9 cellular contexts compared by ENCODE assay signal in genomic region chr1:200969726-200970521, GRCh38. TPM values are rescaled to one million over a fixed set of nuclear protein-coding genes. Genes with fewer than 3 reads are reported as not detected.
DNase-seq lines count a peak whose midpoint lies in the region; ATAC-seq and TF ChIP-seq lines count a peak whose summit lies in the region.
"Had no signal": no experiment of that assay in that cellular context is flagged by ENCODE, and none has a peak within 500 bp of the region (broad histone marks: within the 10 kb centered on the region; RNA-seq: fewer than 3 reads in every experiment).

No MANE protein-coding gene starts in this region.

- no TSS peak for BruUV-seq in HCT116 (replicated peaks; lab: Mats Ljungman, UMichigan)

- H3K4me3 ChIP-seq in SK-N-SH (ENCODE audit: low read depth in 2 of 2, low read length in 1 of 2) = no peak overlapping the region
- no peak overlapping the region for H3K4me3 ChIP-seq in HCT116 (replicated peaks in 1 of 2; ENCODE audit: low read depth in 1 of 2, low read length in 2 of 2)
- no peak overlapping the region for H3K4me3 ChIP-seq in neural cell (ENCODE audit: low read length)
- no peak overlapping the region for H3K4me3 ChIP-seq in testis

- 81% methylated on average over 8 of the region's 9 CpGs for WGBS in SK-N-SH (ENCODE audit: low lambda C conversion rate)
- WGBS in testis, 2 donors = 91 to 92% methylated on average over 9 of the region's 9 CpGs

- TF ChIP-seq RAD21 in SK-N-SH (IDR thresholded peaks at IDR 0.05; ENCODE audit: low read length) = 0 out of 2 replicates have a peak, but pooled peaks have one; percentile 3
- TF ChIP-seq RAD21 in HCT116 (IDR thresholded peaks at IDR 0.05; ENCODE audit: low read depth) = peak; percentile 38; the same call in 1 of the 2 replicates
- no peak for TF ChIP-seq RAD21 in neural cell (conservative IDR thresholded peaks at IDR 0.05)

- H3K9me2 ChIP-seq in SK-N-SH (no peaks in the 10 kb centered on the region), HCT116 (ENCODE audit: insufficient read depth) (no peaks in the 10 kb centered on the region), neural cell (ENCODE audit: insufficient read depth, low read length) (no peaks in the 10 kb centered on the region)

- no peak for TF ChIP-seq CTCF in SK-N-SH (IDR thresholded peaks at IDR 0.05)
- peak in 2 of 3 experiments; percentile 8 to 28; a peak in 1 of 6 replicates for TF ChIP-seq CTCF in HCT116 (IDR thresholded peaks at IDR 0.05 in 2 of 3, conservative IDR thresholded peaks at IDR 0.05 in 1 of 3; ENCODE audit: borderline replicate concordance in 1 of 3, insufficient read depth in 1 of 3, low read depth in 2 of 3, low read length in 2 of 3)
- TF ChIP-seq CTCF in neural cell (IDR thresholded peaks at IDR 0.05; ENCODE audit: poor library complexity, severe bottlenecking) = no peak
- TF ChIP-seq CTCF in testis (IDR thresholded peaks at IDR 0.05) = no peak

- intact Hi-C loops in HCT116 (cut with micrococcal nuclease) (loop anchor here (10.0 kb wide), 1 partner anchor 255 kb away; no protein-coding TSS in a partner anchor), testis (cut with DNase I; ENCODE audit: low total_unique reads) (loop anchor here (10.0 kb wide), 1 partner anchor 145 kb away; the partner anchor contains the start of gene CACNA1S)

- H3K4me2 ChIP-seq in SK-N-SH = no peak overlapping the region
- no peak overlapping the region for H3K4me2 ChIP-seq in HCT116 (ENCODE audit: low read length)
- no peak overlapping the region for H3K4me2 ChIP-seq in neural cell (ENCODE audit: low read length)

- CTCF ChIA-PET in SK-N-SH (lab: Yijun Ruan, JAX) = interaction anchor here (3.0 to 9.6 kb wide), 6 partner anchors 12 to 105 kb away, joined by 10 to 277 read pairs (median 49); partner anchors contain the start of gene KIF21B
- CTCF ChIA-PET in HCT116 (lab: Charles Lee) = interaction anchor here (3.2 to 3.3 kb wide), 2 partner anchors 75 to 348 kb away, joined by 16 to 17 read pairs; no protein-coding TSS in a partner anchor

- no peaks in the 10 kb centered on the region for H3K27me3 ChIP-seq in SK-N-SH (ENCODE audit: insufficient read depth)
- no peaks in the 10 kb centered on the region for H3K27me3 ChIP-seq in HCT116 (ENCODE audit: insufficient read depth, low read length)
- no peaks in the 10 kb centered on the region for H3K27me3 ChIP-seq in neural cell (ENCODE audit: insufficient read depth, low read depth, low read length)
- H3K27me3 ChIP-seq in testis = no peaks in the 10 kb centered on the region

- RAD21 ChIA-PET in HCT116 (lab: Charles Lee; ENCODE audit: low non-redundant PET in 1 of 2, low total read pairs in 2 of 2, uncharacterized antibody in 2 of 2, unreplicated experiment in 2 of 2) = no interaction called here

- H3K36me3 ChIP-seq in SK-N-SH (replicated peaks in 1 of 2; ENCODE audit: control insufficient read depth in 1 of 2, insufficient read depth in 2 of 2, low read length in 1 of 2) = no peaks in the 10 kb centered on the region
- H3K36me3 ChIP-seq in HCT116 (ENCODE audit: control insufficient read depth in 1 of 2, insufficient read depth in 2 of 2, low read length in 2 of 2) = no peaks in the 10 kb centered on the region
- no peaks in the 10 kb centered on the region for H3K36me3 ChIP-seq in neural cell (ENCODE audit: insufficient read depth, low read length)
- H3K36me3 ChIP-seq in testis (ENCODE audit: low read depth, missing control alignments) = no peaks in the 10 kb centered on the region

- TF ChIP-seq EP300 in SK-N-SH (IDR thresholded peaks at IDR 0.05; ENCODE audit: borderline replicate concordance in 1 of 2, low read depth in 1 of 2, low read length in 1 of 2) (no peak), neural cell (conservative IDR thresholded peaks at IDR 0.05; ENCODE audit: poor library complexity, severe bottlenecking) (no peak)

- ATAC-seq in SK-N-SH treated with all-trans-retinoic acid at 6 μM for 48 hours = no peak
- peak; percentile 9; the same call in 1 of the 2 replicates for ATAC-seq in HCT116

- H3K79me2 ChIP-seq in SK-N-SH (ENCODE audit: insufficient read depth) (no peaks in the 10 kb centered on the region), HCT116 (ENCODE audit: insufficient read depth, low read length) (no peaks in the 10 kb centered on the region), neural cell (replicated peaks; ENCODE audit: insufficient read depth, low read length) (no peaks in the 10 kb centered on the region)

- H4K20me1 ChIP-seq in SK-N-SH (ENCODE audit: insufficient read depth) (no peaks in the 10 kb centered on the region), HCT116 (ENCODE audit: insufficient read depth) (no peaks in the 10 kb centered on the region), neural cell (ENCODE audit: insufficient read depth) (no peaks in the 10 kb centered on the region)

- H3K9ac ChIP-seq in SK-N-SH (no peak overlapping the region), HCT116 (ENCODE audit: low read length) (no peak overlapping the region), neural cell (ENCODE audit: low read length) (no peak overlapping the region)

- no peaks in the 10 kb centered on the region for H3K9me3 ChIP-seq in SK-N-SH
- H3K9me3 ChIP-seq in HCT116 (ENCODE audit: control insufficient read depth in 1 of 2, insufficient read depth in 1 of 2, low read depth in 1 of 2, low read length in 2 of 2) = no peaks in the 10 kb centered on the region
- H3K9me3 ChIP-seq in neural cell (ENCODE audit: low read length) = no peaks in the 10 kb centered on the region
- H3K9me3 ChIP-seq in testis = no peaks in the 10 kb centered on the region

- POLR2A ChIA-PET in SK-N-SH (lab: Yijun Ruan, JAX) (no interaction called here), HCT116 (lab: Charles Lee) (no interaction called here)

- H3K27ac ChIP-seq in SK-N-SH (ENCODE audit: low read depth in 2 of 2, low read length in 1 of 2) (no peak overlapping the region), HCT116 (ENCODE audit: low read depth, low read length) (no peak overlapping the region), neural cell (ENCODE audit: low read length) (no peak overlapping the region), testis (no peak overlapping the region)

- DNase-seq in SK-N-SH (no peak), HCT116 (ENCODE audit: low read depth, low spot score) (no peak), M059J (ENCODE audit: low read depth) (peak; percentile 13), midbrain (lab: John Stamatoyannopoulos, UW) (no peak), testis (no peak), HK-2 (ENCODE audit: unreplicated experiment) (no peak)
- DNase-seq: NCI-H1092 had no signal

- TF ChIP-seq POLR2A in HCT116 (IDR thresholded peaks at IDR 0.05; ENCODE audit: borderline replicate concordance, extremely low read depth, insufficient read depth, insufficient read length) (no peak), testis (IDR thresholded peaks at IDR 0.05) (no peak)

- H3F3A ChIP-seq in SK-N-SH (replicated peaks; ENCODE audit: insufficient read depth) (no peaks in the 10 kb centered on the region), neural cell (ENCODE audit: insufficient read depth, low read length, poor library complexity, severe bottlenecking) (no peaks in the 10 kb centered on the region)

- H3K4me1 ChIP-seq in SK-N-SH (ENCODE audit: control insufficient read depth in 1 of 2, insufficient read depth in 2 of 2, low read depth in 1 of 2, low read length in 1 of 2) (peaks cover 0 to 3% of the 10 kb centered on the region in 2 experiments; a peak in 1 of 4 replicates), HCT116 (ENCODE audit: control insufficient read depth in 1 of 2, insufficient read depth in 2 of 2, low read length in 2 of 2) (peaks cover 0 to 4% of the 10 kb centered on the region in 2 experiments; a peak in 2 of 4 replicates), testis (peaks cover 3% of the 10 kb centered on the region)

- no peak overlapping the region for H2AFZ ChIP-seq in SK-N-SH (ENCODE audit: low read depth)
- no peak overlapping the region for H2AFZ ChIP-seq in HCT116 (ENCODE audit: low read depth, low read length, poor library complexity, severe bottlenecking)
- H2AFZ ChIP-seq in neural cell (ENCODE audit: low read depth, low read length) = no peak overlapping the region

TF ChIP-seq in SK-N-SH treated with all-trans-retinoic acid at 6 μM for 48 hours, 23 proteins besides CTCF, POLR2A, EP300 and RAD21 (continues in another document):
- TF ChIP-seq OSR1 (CRISPR knock-in tag; IDR thresholded peaks at IDR 0.05) (no peak), ZFP3 (CRISPR knock-in tag; IDR thresholded peaks at IDR 0.05) (no peak), ISL1 (CRISPR knock-in tag; IDR thresholded peaks at IDR 0.05) (no peak), CSDC2 (CRISPR knock-in tag; IDR thresholded peaks at IDR 0.05) (no peak), TOX (CRISPR knock-in tag; IDR thresholded peaks at IDR 0.05; ENCODE audit: borderline replicate concordance) (no peak), ARNTL (CRISPR knock-in tag; IDR thresholded peaks at IDR 0.05; ENCODE audit: borderline replicate concordance, low read depth) (no peak), ESRRG (CRISPR knock-in tag; IDR thresholded peaks at IDR 0.05) (no peak)

TF ChIP-seq in HCT116, 20 proteins besides CTCF, POLR2A, EP300 and RAD21 (continues in another document):
- no peak for TF ChIP-seq SRF (IDR thresholded peaks at IDR 0.05; ENCODE audit: low read depth)
- no peak for TF ChIP-seq CEBPB (IDR thresholded peaks at IDR 0.05; ENCODE audit: low read depth)
- no peak for TF ChIP-seq FOSL1 (IDR thresholded peaks at IDR 0.05; ENCODE audit: low read depth)
- TF ChIP-seq POLR2AphosphoS5 (IDR thresholded peaks at IDR 0.05; ENCODE audit: low read depth, low read length) = no peak
- TF ChIP-seq SIN3A (IDR thresholded peaks at IDR 0.05; ENCODE audit: low read depth) = no peak
- no peak for TF ChIP-seq ZNF274 (IDR thresholded peaks at IDR 0.05; ENCODE audit: low read depth, low read length)

TF ChIP-seq in neural cell, 6 proteins besides CTCF, POLR2A, EP300 and RAD21:
- peak; percentile 3 for TF ChIP-seq POLR2AphosphoS5 (IDR thresholded peaks at IDR 0.05)
- TF ChIP-seq EZH2 (IDR thresholded peaks at IDR 0.05; ENCODE audit: borderline replicate concordance, insufficient read depth, low read length, poor library complexity, severe bottlenecking) = no peak
TF ChIP-seq in neural cell: peak in this region for 1.

RNA-seq across cellular contexts. Expression of gene KIF21B, which starts 53.6 kb away (rescaled TPM):
- polyA plus RNA-seq in SK-N-SH (2012; rRNA removed) (0.24 and 0.26 TPM in 2 replicates), neural cell (53.7 and 73.7 TPM in 2 replicates), testis (ENCODE audit: insufficient read depth, low read depth, low replicate concordance) (32.3 TPM)
- 0.08 and 0.14 TPM in 2 replicates for polyA plus RNA-seq in SK-N-SH (2012; cell fraction: cytosol; rRNA removed)
- 0.50 and 0.63 TPM in 2 replicates for polyA plus RNA-seq in SK-N-SH (2012; cell fraction: nucleus; rRNA removed)
- total RNA-seq in HCT116 (2021; ENCODE audit: unreplicated experiment) (6.1 TPM), testis (10 to 100 TPM; 23.3 to 32.7 TPM)
- polyA plus RNA-seq in HCT116 (2012) = 7.3 and 7.5 TPM in 2 replicates
- 0.52 and 1.2 TPM in 2 replicates for total RNA-seq in M059J (2014; rRNA removed; shearing (Covaris generic))
- 268 and 273 TPM in 2 replicates for polyA minus RNA-seq in neural cell

Comparison
In these comparisons a context has a peak if more than half of its experiments do, and no peak if none do; other contexts are left out.
1. CTCF ChIP-seq: peak in HCT116 (2 of 3); none in SK-N-SH (single experiment), neural cell (single experiment) and testis (0 of 3).